In the genomic region with DNA sequence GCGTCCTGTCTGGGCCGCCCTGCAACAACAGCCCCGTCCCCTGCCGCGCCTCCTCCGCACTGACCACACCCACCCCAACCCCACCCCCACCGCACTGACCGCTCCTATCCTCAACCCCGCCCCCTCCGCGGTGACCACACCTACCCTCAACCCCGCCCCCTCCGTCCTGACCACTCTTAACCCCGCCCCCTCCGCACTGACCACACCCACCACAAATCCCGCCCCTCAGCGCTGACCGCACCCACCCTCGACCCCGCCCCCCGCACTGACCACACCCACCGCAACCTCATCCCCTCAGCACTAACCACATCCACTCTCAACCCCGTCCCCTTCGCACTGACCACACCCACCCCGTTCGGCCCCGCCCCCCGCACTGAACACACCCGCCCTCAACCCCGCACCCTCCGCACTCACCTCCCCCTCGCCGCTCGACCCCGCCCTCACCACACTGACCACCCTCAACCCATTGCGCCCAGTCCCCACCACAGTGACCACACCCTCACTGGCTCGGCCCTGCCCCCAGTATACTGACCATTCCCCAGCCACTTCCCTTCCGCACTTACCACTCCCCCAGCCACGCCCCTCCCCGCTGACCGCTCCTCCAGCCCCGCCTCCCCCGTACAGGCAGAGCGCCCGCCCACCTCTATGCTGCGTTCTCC, we compare ENCODE assay signal across 7 cellular contexts. TPM values are rescaled to one million over a fixed set of nuclear protein-coding genes. Genes with fewer than 3 reads are reported as not detected.
A peak's percentile ranks its signal among the peaks of the same experiment; 100 is the strongest.
DNase-seq lines count a peak whose midpoint lies in the region; ATAC-seq and TF ChIP-seq lines count a peak whose summit lies in the region.

No MANE protein-coding gene starts in this region.

- no peaks in the 10 kb centered on the region for H3K36me3 ChIP-seq in cardiac muscle cell
- H3K36me3 ChIP-seq in testis (ENCODE audit: low read depth, missing control alignments) = no peaks in the 10 kb centered on the region

- peaks cover 18% of the 10 kb centered on the region for H3K4me1 Mint-ChIP-seq in activated naive CD8-positive, alpha-beta T cell treated with anti-CD3 and anti-CD28 coated beads for 36 hours
- H3K4me1 Mint-ChIP-seq in osteocyte (ENCODE audit: unreplicated experiment) = peaks cover 19% of the 10 kb centered on the region

- peaks cover 2% of the 10 kb centered on the region for H3K36me3 Mint-ChIP-seq in activated naive CD8-positive, alpha-beta T cell treated with anti-CD3 and anti-CD28 coated beads for 36 hours
- peaks cover 9% of the 10 kb centered on the region for H3K36me3 Mint-ChIP-seq in osteocyte (ENCODE audit: unreplicated experiment)

- H3K27ac Mint-ChIP-seq in activated naive CD8-positive, alpha-beta T cell treated with anti-CD3 and anti-CD28 coated beads for 36 hours = no peak overlapping the region
- H3K27ac Mint-ChIP-seq in osteocyte (ENCODE audit: unreplicated experiment) = no peak overlapping the region

- H3K4me1 ChIP-seq in cardiac muscle cell (ENCODE audit: low read depth) = no peaks in the 10 kb centered on the region
- H3K4me1 ChIP-seq in testis = peaks cover 17% of the 10 kb centered on the region

- no peak for TF ChIP-seq POLR2A in testis (IDR thresholded peaks at IDR 0.05)

- H3K4me3 Mint-ChIP-seq in activated naive CD8-positive, alpha-beta T cell treated with anti-CD3 and anti-CD28 coated beads for 36 hours = peak overlapping the region; percentile 51
- H3K4me3 Mint-ChIP-seq in osteocyte (ENCODE audit: unreplicated experiment) = peak overlapping the region; percentile 70

- H3K9me3 ChIP-seq in cardiac muscle cell (ENCODE audit: low read depth) (no peaks in the 10 kb centered on the region), testis (no peaks in the 10 kb centered on the region)

- WGBS in testis, 2 donors = 12 to 15% methylated on average over 38 to 40 of the region's 46 CpGs

- ATAC-seq in GM19035 (IDR thresholded peaks at IDR 0.05; ENCODE audit: unreplicated experiment) = peak; percentile 51
- peak; percentile 32 for ATAC-seq in HG03442 (IDR thresholded peaks at IDR 0.05; ENCODE audit: unreplicated experiment)

- peaks cover 60% of the 10 kb centered on the region for H3K27me3 Mint-ChIP-seq in activated naive CD8-positive, alpha-beta T cell treated with anti-CD3 and anti-CD28 coated beads for 36 hours
- H3K27me3 Mint-ChIP-seq in osteocyte (ENCODE audit: unreplicated experiment) = no peaks in the 10 kb centered on the region

- TF ChIP-seq CTCF in cardiac muscle cell (IDR thresholded peaks at IDR 0.05; ENCODE audit: low read depth, low read length) (no peak), osteocyte (IDR thresholded peaks at IDR 0.05) (no peak), testis (IDR thresholded peaks at IDR 0.05) (no peak)

- peak; percentile 57 for DNase-seq in SKM-1 (lab: John Stamatoyannopoulos, UW; ENCODE audit: unreplicated experiment)
- peak; percentile 62 for DNase-seq in activated naive CD8-positive, alpha-beta T cell treated with anti-CD3 and anti-CD28 coated beads for 36 hours
- DNase-seq in cardiac muscle cell (ENCODE audit: low read depth in 1 of 2, low spot score in 1 of 2) = peak; percentile 97 to 99
- DNase-seq in osteocyte (ENCODE audit: extremely low spot score, unreplicated experiment) = peak; percentile 97
- DNase-seq in testis = peak; percentile 97

- H3K9me3 Mint-ChIP-seq in activated naive CD8-positive, alpha-beta T cell treated with anti-CD3 and anti-CD28 coated beads for 36 hours = no peaks in the 10 kb centered on the region
- no peaks in the 10 kb centered on the region for H3K9me3 Mint-ChIP-seq in osteocyte (ENCODE audit: unreplicated experiment)

- H3K27me3 ChIP-seq in cardiac muscle cell = no peaks in the 10 kb centered on the region
- H3K27me3 ChIP-seq in testis = no peaks in the 10 kb centered on the region

- H3K4me3 ChIP-seq in cardiac muscle cell (peak overlapping the region; percentile 97), testis (peak overlapping the region; percentile 61 to 74)

- H3K27ac ChIP-seq in cardiac muscle cell (peak overlapping the region; percentile 72), testis (peak overlapping the region; percentile 82)

- intact Hi-C loops in testis (cut with DNase I; ENCODE audit: low total_unique reads) = no loop called here

RNA-seq across cellular contexts. Expression of a gene that starts 8.2 kb away (rescaled TPM):
- total RNA-seq in activated naive CD8-positive, alpha-beta T cell treated with anti-CD3 and anti-CD28 coated beads for 36 hours = not detected
- 0.33 and 0.67 TPM in 2 replicates for total RNA-seq in cardiac muscle cell
- 1.0 and 1.4 TPM in 2 replicates for polyA plus RNA-seq in cardiac muscle cell
- total RNA-seq in osteocyte = 0.08 TPM in 1 of 2 replicates, not detected in the other
- total RNA-seq in testis = 1 to 10 TPM; 4.6 to 6.9 TPM
- polyA plus RNA-seq in testis (ENCODE audit: insufficient read depth, low read depth, low replicate concordance) = 4.4 TPM

Comparison
In these comparisons a context has a peak if more than half of its experiments do, and no peak if none do; other contexts are left out.
1. Peak in every context shown above with its lines: DNase-seq, ATAC-seq, H3K4me3 ChIP-seq and H3K27ac ChIP-seq.